In the genomic region with DNA sequence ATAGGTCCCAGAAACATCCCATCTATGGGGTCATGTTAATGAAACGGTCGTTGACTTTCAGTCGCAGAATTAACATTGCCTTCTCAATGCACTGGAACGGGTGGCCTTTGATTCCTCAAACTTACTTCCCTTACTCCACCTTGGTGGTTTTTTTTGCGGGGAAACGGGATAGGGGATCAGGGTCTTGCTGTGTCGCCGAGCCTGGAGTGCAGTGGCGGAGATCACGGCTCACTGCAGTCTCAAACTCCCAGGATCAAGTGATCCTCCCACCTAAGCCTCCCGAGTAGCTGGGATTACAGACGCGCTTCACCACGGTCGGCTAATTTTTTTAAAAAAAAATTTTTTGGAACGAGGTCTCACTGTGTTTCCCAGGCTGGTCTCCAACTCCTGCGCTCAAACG, we compare ENCODE assay signal across 8 cellular contexts. TPM values are rescaled to one million over a fixed set of nuclear protein-coding genes. Genes with fewer than 3 reads are reported as not detected.
DNase-seq lines count a peak whose midpoint lies in the region; ATAC-seq, FAIRE-seq and TF ChIP-seq lines count a peak whose summit lies in the region.

No MANE protein-coding gene starts in this region.

- peak overlapping the region; percentile 75 for H3K27ac ChIP-seq in keratinocyte (ENCODE audit: control insufficient read depth, insufficient read depth, low read length)
- peak overlapping the region; percentile 49 for H3K27ac ChIP-seq in substantia nigra (ENCODE audit: low read depth, low read length, poor library complexity, severe bottlenecking)

- no peaks in the 10 kb centered on the region for H3K27me3 ChIP-seq in keratinocyte (ENCODE audit: control insufficient read depth, extremely low read depth, insufficient read depth, low read length)

- no peaks in the 10 kb centered on the region for H3K27me3 Mint-ChIP-seq in T-helper 2 cell treated with Interferon-gamma antibody and Interleukin-4, amounts not matched to agents 5 μg/mL and 100 μg/mL, for 36 hours (ENCODE audit: low read depth)
- no peaks in the 10 kb centered on the region for H3K27me3 Mint-ChIP-seq in activated CD8-positive, alpha-beta T cell treated with anti-CD3 and anti-CD28 coated beads, Interleukin-2, amount 10 ng/mL, durations not matched to agents 7 days and 5 days (ENCODE audit: low read depth)

- no peaks in the 10 kb centered on the region for H3K9me3 ChIP-seq in keratinocyte (ENCODE audit: control insufficient read depth, low read depth, low read length)

- peaks cover 61% of the 10 kb centered on the region for H3K4me1 Mint-ChIP-seq in T-helper 2 cell treated with Interferon-gamma antibody and Interleukin-4, amounts not matched to agents 5 μg/mL and 100 μg/mL, for 36 hours (ENCODE audit: low read depth)
- H3K4me1 Mint-ChIP-seq in activated CD8-positive, alpha-beta T cell treated with anti-CD3 and anti-CD28 coated beads, Interleukin-2, amount 10 ng/mL, durations not matched to agents 7 days and 5 days (ENCODE audit: low read depth) = peaks cover 62% of the 10 kb centered on the region

- H3K79me2 ChIP-seq in keratinocyte (ENCODE audit: control insufficient read depth, insufficient read depth, low read length) = peaks cover 51% of the 10 kb centered on the region

- H3K4me1 ChIP-seq in keratinocyte (ENCODE audit: control insufficient read depth, extremely low read depth, insufficient read depth, low read length) = peaks cover 27% of the 10 kb centered on the region

- H3K36me3 Mint-ChIP-seq in T-helper 2 cell treated with Interferon-gamma antibody and Interleukin-4, amounts not matched to agents 5 μg/mL and 100 μg/mL, for 36 hours (ENCODE audit: low read depth) = peaks cover 41% of the 10 kb centered on the region
- H3K36me3 Mint-ChIP-seq in activated CD8-positive, alpha-beta T cell treated with anti-CD3 and anti-CD28 coated beads, Interleukin-2, amount 10 ng/mL, durations not matched to agents 7 days and 5 days (ENCODE audit: low read depth) = peaks cover 42% of the 10 kb centered on the region

- no peak for FAIRE-seq in keratinocyte (lab: Jason Lieb, UNC)

- H3K9me3 Mint-ChIP-seq in T-helper 2 cell treated with Interferon-gamma antibody and Interleukin-4, amounts not matched to agents 5 μg/mL and 100 μg/mL, for 36 hours = no peaks in the 10 kb centered on the region
- H3K9me3 Mint-ChIP-seq in activated CD8-positive, alpha-beta T cell treated with anti-CD3 and anti-CD28 coated beads, Interleukin-2, amount 10 ng/mL, durations not matched to agents 7 days and 5 days (ENCODE audit: insufficient read depth) = no peaks in the 10 kb centered on the region

- CTCF ChIA-PET in activated CD8-positive, alpha-beta T cell treated with anti-CD3 and anti-CD28 coated beads, Interleukin-2, amount 10 ng/mL, durations not matched to agents 7 days and 5 days (lab: Charles Lee) = interaction anchor here (0.8 to 5.0 kb wide), 12 partner anchors 11 to 419 kb away, joined by 3 to 52 read pairs (median 8); a partner anchor contains a TSS

- peak overlapping the region; percentile 82 for H3K9ac ChIP-seq in keratinocyte (ENCODE audit: control insufficient read depth, extremely low read depth, insufficient read depth, low read length)

- no peak for DNase-seq in T-helper 2 cell treated with Interferon-gamma antibody and Interleukin-4, amounts not matched to agents 5 μg/mL and 100 μg/mL, for 36 hours (ENCODE audit: low spot score)
- DNase-seq in T-helper 2 cell = no peak
- DNase-seq in activated CD8-positive, alpha-beta T cell treated with anti-CD3 and anti-CD28 coated beads, Interleukin-2, amount 10 ng/mL, durations not matched to agents 7 days and 5 days = no peak
- no peak for DNase-seq in keratinocyte (ENCODE audit: low read depth, low spot score)
- DNase-seq in substantia nigra (lab: John Stamatoyannopoulos, UW) = peak in 1 of 49 donors; percentile 9
- no peak for DNase-seq in NCI-H1694 (lab: John Stamatoyannopoulos, UW)

- H3K36me3 ChIP-seq in keratinocyte (ENCODE audit: control insufficient read depth in 2 of 2, extremely low read depth in 1 of 2, insufficient read depth in 2 of 2, low read length in 2 of 2) = peaks cover 0 to 7% of the 10 kb centered on the region in 2 experiments

- H4K20me1 ChIP-seq in keratinocyte (ENCODE audit: control insufficient read depth, extremely low read depth, insufficient read depth, low read length) = peaks cover 8% of the 10 kb centered on the region

- no peak for TF ChIP-seq CTCF in keratinocyte (optimal IDR thresholded peaks at IDR 0.05 in 1 of 3, IDR thresholded peaks at IDR 0.05 in 1 of 3, conservative IDR thresholded peaks at IDR 0.05 in 1 of 3; ENCODE audit: extremely low read depth in 1 of 3, insufficient read depth in 2 of 3, low read length in 3 of 3)

- H3K4me3 Mint-ChIP-seq in T-helper 2 cell treated with Interferon-gamma antibody and Interleukin-4, amounts not matched to agents 5 μg/mL and 100 μg/mL, for 36 hours = peak overlapping the region; percentile 92
- H3K4me3 Mint-ChIP-seq in activated CD8-positive, alpha-beta T cell treated with anti-CD3 and anti-CD28 coated beads, Interleukin-2, amount 10 ng/mL, durations not matched to agents 7 days and 5 days = peak overlapping the region; percentile 91

- POLR2A ChIA-PET in activated CD8-positive, alpha-beta T cell treated with anti-CD3 and anti-CD28 coated beads, Interleukin-2, amount 10 ng/mL, durations not matched to agents 7 days and 5 days (lab: Charles Lee) = interaction anchor here (0.7 to 5.2 kb wide), 6 partner anchors 10 to 909 kb away, joined by 3 to 44 read pairs (median 6); no protein-coding TSS in a partner anchor

- peak overlapping the region; percentile 90 to 95 (median 90) for H3K4me3 ChIP-seq in keratinocyte (ENCODE audit: control insufficient read depth in 2 of 3, extremely low read depth in 1 of 3, insufficient read depth in 2 of 3, low read depth in 1 of 3, low read length in 3 of 3)

- dilution Hi-C loops in keratinocyte (cut with MboI; ENCODE audit: extremely low pct_ligation_motif_present, low sequenced_read_pairs) = no loop called here

- H3K4me2 ChIP-seq in keratinocyte (ENCODE audit: control insufficient read depth, extremely low read depth, insufficient read depth, low read depth, low read length) = peak overlapping the region; percentile 96

- peak overlapping the region; percentile 1 for H2AFZ ChIP-seq in keratinocyte (ENCODE audit: control insufficient read depth, low read length)

- H3K9me1 ChIP-seq in keratinocyte (ENCODE audit: control insufficient read depth, extremely low read depth, insufficient read depth, low read length) = no peaks in the 10 kb centered on the region

- H3K27ac Mint-ChIP-seq in T-helper 2 cell treated with Interferon-gamma antibody and Interleukin-4, amounts not matched to agents 5 μg/mL and 100 μg/mL, for 36 hours = peak overlapping the region; percentile 87
- H3K27ac Mint-ChIP-seq in activated CD8-positive, alpha-beta T cell treated with anti-CD3 and anti-CD28 coated beads, Interleukin-2, amount 10 ng/mL, durations not matched to agents 7 days and 5 days = peak overlapping the region; percentile 94

- no peak for ATAC-seq in activated CD8-positive, alpha-beta T cell treated with anti-CD3 and anti-CD28 coated beads, Interleukin-2, amount 10 ng/mL, durations not matched to agents 7 days and 5 days
- ATAC-seq in HG02610 (IDR thresholded peaks at IDR 0.05; ENCODE audit: unreplicated experiment) (no peak), HG03571 (IDR thresholded peaks at IDR 0.05; ENCODE audit: unreplicated experiment) (no peak)

RNA-seq across cellular contexts. Expression of a gene that starts 0.8 kb away (rescaled TPM):
- 10 to 100 TPM; 47.2 to 50.5 TPM for total RNA-seq in activated CD8-positive, alpha-beta T cell treated with anti-CD3 and anti-CD28 coated beads, Interleukin-2, amount 10 ng/mL, durations not matched to agents 7 days and 5 days
- polyA plus RNA-seq in keratinocyte = 33.1 to 38.5 TPM (median 34.1 TPM) in 3 replicates
- 58.1 TPM for polyA plus RNA-seq in keratinocyte (2011; ENCODE audit: low read depth)
- 19.5 and 25.4 TPM in 2 replicates for polyA plus RNA-seq in keratinocyte (2011; cell fraction: cytosol; rRNA removed)
- polyA plus RNA-seq in keratinocyte (2011; cell fraction: nucleus; rRNA removed) = 58.8 and 70.9 TPM in 2 replicates
- 17.9 and 20.1 TPM in 2 replicates for polyA plus RNA-seq in keratinocyte (2012; ENCODE audit: low replicate concordance)
- 15.5 to 42.1 TPM (median 21.1 TPM) in 3 replicates for polyA minus RNA-seq in keratinocyte
- polyA minus RNA-seq in keratinocyte (2011; cell fraction: cytosol; rRNA and poly(A)+ RNA removed) = 26.1 TPM
- 30.6 and 41.3 TPM in 2 replicates for polyA minus RNA-seq in keratinocyte (2011; cell fraction: nucleus; rRNA and poly(A)+ RNA removed)

RNA-seq across cellular contexts. Expression of a gene that starts 55.4 kb away (rescaled TPM):
- under 1 TPM in 1 of 2 experiments, not detected in 1; 0.05 TPM for total RNA-seq in activated CD8-positive, alpha-beta T cell treated with anti-CD3 and anti-CD28 coated beads, Interleukin-2, amount 10 ng/mL, durations not matched to agents 7 days and 5 days
- not detected in 3 replicates for polyA plus RNA-seq in keratinocyte
- not detected for polyA plus RNA-seq in keratinocyte (2011; ENCODE audit: low read depth)
- not detected in 2 replicates for polyA plus RNA-seq in keratinocyte (2011; cell fraction: cytosol; rRNA removed)
- 0.16 TPM in 1 of 2 replicates, not detected in the other for polyA plus RNA-seq in keratinocyte (2011; cell fraction: nucleus; rRNA removed)
- not detected in 2 replicates for polyA plus RNA-seq in keratinocyte (2012; ENCODE audit: low replicate concordance)
- not detected in 3 replicates for polyA minus RNA-seq in keratinocyte
- not detected for polyA minus RNA-seq in keratinocyte (2011; cell fraction: cytosol; rRNA and poly(A)+ RNA removed)
- not detected in 2 replicates for polyA minus RNA-seq in keratinocyte (2011; cell fraction: nucleus; rRNA and poly(A)+ RNA removed)
